Comparison of ENCODE assay signal across 33 cellular contexts in genomic region chr6:39797751-39798150, GRCh38. TPM values are rescaled to one million over a fixed set of nuclear protein-coding genes. Genes with fewer than 3 reads are reported as not detected.
"Had no signal": no experiment of that assay in that cellular context is flagged by ENCODE, and none has a peak within 500 bp of the region (broad histone marks: within the 10 kb centered on the region; RNA-seq: fewer than 3 reads in every experiment).

No MANE protein-coding gene starts in this region.

- DNase-seq: activated B cell treated with CpG ODN at 0.5 μM for 24 hours; activated CD4-positive, alpha-beta T cell treated with anti-CD3 and anti-CD28 coated beads for 48 hours; activated CD4-positive, alpha-beta T cell treated with anti-CD3 and anti-CD28 coated beads, Interleukin-2, amount 50 U/mL, for 1 hour; activated CD4-positive, alpha-beta T cell treated with anti-CD3 and anti-CD28 coated beads, Interleukin-2, amount 50 U/mL, for 48 hours; activated CD8-positive, alpha-beta memory T cell treated with anti-CD3 and anti-CD28 coated beads for 24 hours; activated CD8-positive, alpha-beta memory T cell treated with anti-CD3 and anti-CD28 coated beads, Interleukin-2, amount 50 U/mL, for 4 hours; activated CD8-positive, alpha-beta T cell treated with anti-CD3 and anti-CD28 coated beads for 36 hours; activated gamma-delta T cell; activated naive CD4-positive, alpha-beta T cell treated with anti-CD3 and anti-CD28 coated beads, Interleukin-2, amount 50 U/mL, for 16 hours; activated naive CD4-positive, alpha-beta T cell treated with Interleukin-2 at 50 U/mL for 16 hours; activated T-cell treated with anti-CD3 and anti-CD28 coated beads, Interleukin-2, amount 50 U/mL, for 24 hours; activated T-cell treated with anti-CD3 and anti-CD28 coated beads, Interleukin-2, amount 50 U/mL, for 72 hours; amniotic stem cell; anterior cingulate cortex; brain microvascular endothelial cell; cortex of kidney; dermis blood vessel endothelial cell; effector memory CD4-positive, alpha-beta T cell; endodermal cell; foreskin keratinocyte; gastrocnemius medialis; T-helper 1 cell; T-helper 17 cell; T1000; WERI-Rb-1 had no signal

- H3K4me1 Mint-ChIP-seq: activated B cell treated with CpG ODN at 0.5 μM for 24 hours; central memory CD8-positive, alpha-beta T cell; endodermal cell; T-helper 17 cell had no signal

- H3K27ac Mint-ChIP-seq: activated B cell treated with CpG ODN at 0.5 μM for 24 hours; activated CD8-positive, alpha-beta T cell treated with anti-CD3 and anti-CD28 coated beads for 36 hours; activated naive CD8-positive, alpha-beta T cell; activated T-cell treated with anti-CD3 and anti-CD28 coated beads, Interleukin-2, amount 50 U/mL, for 24 hours; activated T-cell treated with anti-CD3 and anti-CD28 coated beads, Interleukin-2, amount 50 U/mL, for 72 hours; endodermal cell; T-helper 17 cell; T-helper 2 cell treated with Interferon-gamma antibody and Interleukin-4, amounts not matched to agents 5 μg/mL and 100 μg/mL, for 36 hours had no signal

- H3K4me1 ChIP-seq: foreskin keratinocyte had no signal

- H3K4me3 Mint-ChIP-seq: activated B cell treated with CpG ODN at 0.5 μM for 24 hours; activated CD8-positive, alpha-beta T cell treated with anti-CD3 and anti-CD28 coated beads for 36 hours; activated naive CD8-positive, alpha-beta T cell; activated T-cell treated with anti-CD3 and anti-CD28 coated beads, Interleukin-2, amount 50 U/mL, for 24 hours; activated T-cell treated with anti-CD3 and anti-CD28 coated beads, Interleukin-2, amount 50 U/mL, for 72 hours; central memory CD8-positive, alpha-beta T cell; endodermal cell; T-helper 17 cell; T-helper 2 cell treated with Interferon-gamma antibody and Interleukin-4, amounts not matched to agents 5 μg/mL and 100 μg/mL, for 36 hours had no signal

- H3K27me3 ChIP-seq: brain microvascular endothelial cell, gastrocnemius medialis had no signal

- H3K36me3 ChIP-seq: brain microvascular endothelial cell, gastrocnemius medialis, WERI-Rb-1 had no signal

- FAIRE-seq: astrocyte, bronchial epithelial cell, colon had no signal

- H3K9me3 ChIP-seq: gastrocnemius medialis had no signal

- H3K27ac ChIP-seq: brain microvascular endothelial cell, foreskin keratinocyte, gastrocnemius medialis, WERI-Rb-1 had no signal

- ATAC-seq: activated CD4-positive, CD25-positive, alpha-beta regulatory T cell treated with anti-CD3 and anti-CD28 coated beads, Interleukin-2, amount 50 U/mL, for 24 hours; activated CD8-positive, alpha-beta T cell treated with anti-CD3 and anti-CD28 coated beads for 36 hours; activated T-cell treated with anti-CD3 and anti-CD28 coated beads, Interleukin-2, amount 50 U/mL, for 72 hours; esophagus mucosa; foreskin keratinocyte; gastrocnemius medialis; T-helper 17 cell had no signal

- H3K4me3 ChIP-seq: gastrocnemius medialis had no signal

- H3K36me3 Mint-ChIP-seq: activated naive CD8-positive, alpha-beta T cell had no signal

- H3K9me3 Mint-ChIP-seq: activated B cell treated with CpG ODN at 0.5 μM for 24 hours; activated CD8-positive, alpha-beta T cell treated with anti-CD3 and anti-CD28 coated beads for 36 hours; activated T-cell treated with anti-CD3 and anti-CD28 coated beads, Interleukin-2, amount 50 U/mL, for 24 hours; activated T-cell treated with anti-CD3 and anti-CD28 coated beads, Interleukin-2, amount 50 U/mL, for 72 hours; central memory CD8-positive, alpha-beta T cell; endodermal cell; T-helper 2 cell treated with Interferon-gamma antibody and Interleukin-4, amounts not matched to agents 5 μg/mL and 100 μg/mL, for 36 hours had no signal

RNA-seq across cellular contexts. Expression of gene DAAM2, which starts 5.6 kb away (rescaled TPM):
- total RNA-seq: activated B cell treated with CpG ODN at 0.5 μM for 24 hours; activated CD8-positive, alpha-beta T cell treated with anti-CD3 and anti-CD28 coated beads for 36 hours; activated T-cell treated with anti-CD3 and anti-CD28 coated beads, Interleukin-2, amount 50 U/mL, for 72 hours; T-helper 17 cell had no signal
- polyA plus RNA-seq: foreskin keratinocyte had no signal
